Comparison of ENCODE assay signal across 1 cellular context in genomic region chr1:28518000-28518744, GRCh38.
A peak's percentile ranks its signal among the peaks of the same experiment; 100 is the strongest.
TF ChIP-seq lines count a peak whose summit lies in the region.

No MANE protein-coding gene starts in this region.

TF ChIP-seq in HepG2, 621 proteins besides CTCF, POLR2A, EP300 and RAD21 (continued from another document and continues in another):
- TF ChIP-seq FUBP1 (CRISPR knock-in tag; IDR thresholded peaks at IDR 0.05; ENCODE audit: borderline replicate concordance) (no peak), ZNF274 (CRISPR knock-in tag; IDR thresholded peaks at IDR 0.05) (no peak), ZNF3 (CRISPR knock-in tag; IDR thresholded peaks at IDR 0.05) (no peak), TAF15 (IDR thresholded peaks at IDR 0.05; ENCODE audit: low read depth, low read length, poor library complexity, severe bottlenecking) (no peak), SP1 (IDR thresholded peaks at IDR 0.05) (no peak), SP1 (CRISPR knock-in tag; IDR thresholded peaks at IDR 0.05) (no peak), ZNF10 (CRISPR knock-in tag; IDR thresholded peaks at IDR 0.05; ENCODE audit: borderline replicate concordance, low read depth) (no peak), ZNF607 (CRISPR knock-in tag; IDR thresholded peaks at IDR 0.05; ENCODE audit: borderline replicate concordance) (0 out of 2 replicates have a peak, but pooled peaks have one; percentile 53), NR2F6 (IDR thresholded peaks at IDR 0.05) (no peak), NR2F6 (CRISPR knock-in tag; IDR thresholded peaks at IDR 0.05) (no peak; the same call in 1 of the 2 replicates), NKX3-1 (CRISPR knock-in tag; IDR thresholded peaks at IDR 0.05) (no peak), DPF2 (CRISPR knock-in tag; IDR thresholded peaks at IDR 0.05; ENCODE audit: borderline replicate concordance, low read depth) (no peak), ZNF362 (CRISPR knock-in tag; IDR thresholded peaks at IDR 0.05; ENCODE audit: borderline replicate concordance) (no peak), PPARG (CRISPR knock-in tag; conservative IDR thresholded peaks at IDR 0.05) (peak; percentile 47; the same call in 1 of the 2 replicates), MAFF (IDR thresholded peaks at IDR 0.05; ENCODE audit: low read depth, low read length) (no peak), ZNF468 (CRISPR knock-in tag; IDR thresholded peaks at IDR 0.05) (no peak; the same call in 1 of the 2 replicates), TERF1 (CRISPR knock-in tag; IDR thresholded peaks at IDR 0.05) (no peak), ZNF557 (CRISPR knock-in tag; IDR thresholded peaks at IDR 0.05) (no peak; the same call in 1 of the 2 replicates), REPIN1 (CRISPR knock-in tag; IDR thresholded peaks at IDR 0.05; ENCODE audit: borderline replicate concordance, low read depth) (peak; percentile 53), ASH2L (IDR thresholded peaks at IDR 0.05; ENCODE audit: insufficient read length, low read depth, low read length) (no peak), ZNF225 (CRISPR knock-in tag; IDR thresholded peaks at IDR 0.05) (no peak), HNF1B (CRISPR knock-in tag; IDR thresholded peaks at IDR 0.05) (peak; percentile 50; the same call in 1 of the 2 replicates), TARDBP (CRISPR knock-in tag; IDR thresholded peaks at IDR 0.05) (no peak), ZEB1 (IDR thresholded peaks at IDR 0.05; ENCODE audit: insufficient replicate concordance, low read depth) (no peak), NPAS2 (CRISPR knock-in tag; IDR thresholded peaks at IDR 0.05; ENCODE audit: borderline replicate concordance) (no peak), PHB2 (IDR thresholded peaks at IDR 0.05; ENCODE audit: partially characterized antibody) (no peak), IRF9 (CRISPR knock-in tag; IDR thresholded peaks at IDR 0.05; ENCODE audit: borderline replicate concordance) (no peak; the same call in 1 of the 2 replicates), ZNF512 (CRISPR knock-in tag; IDR thresholded peaks at IDR 0.05) (no peak), PREB (CRISPR knock-in tag; IDR thresholded peaks at IDR 0.05) (no peak), ZNF350 (CRISPR knock-in tag; IDR thresholded peaks at IDR 0.05; ENCODE audit: borderline replicate concordance, low read depth) (no peak), RFX5 (IDR thresholded peaks at IDR 0.05; ENCODE audit: low read depth, low read length) (no peak), ZBTB20 (CRISPR knock-in tag; IDR thresholded peaks at IDR 0.05; ENCODE audit: borderline replicate concordance, low read depth) (no peak), ZNF589 (CRISPR knock-in tag; conservative IDR thresholded peaks at IDR 0.05) (0 out of 2 replicates have a peak, but pooled peaks have one; percentile 55), ZXDC (CRISPR knock-in tag; IDR thresholded peaks at IDR 0.05) (no peak), E2F5 (CRISPR knock-in tag; conservative IDR thresholded peaks at IDR 0.05) (peak; percentile 87; the same call in 1 of the 2 replicates), ZNF441 (CRISPR knock-in tag; IDR thresholded peaks at IDR 0.05; ENCODE audit: borderline replicate concordance) (no peak), ELK4 (CRISPR knock-in tag; IDR thresholded peaks at IDR 0.05; ENCODE audit: borderline replicate concordance) (no peak), KDM1A (CRISPR knock-in tag; IDR thresholded peaks at IDR 0.05) (no peak), ZNF20 (CRISPR knock-in tag; IDR thresholded peaks at IDR 0.05) (no peak), ZNF44 (CRISPR knock-in tag; IDR thresholded peaks at IDR 0.05) (no peak), HOXA5 (CRISPR knock-in tag; IDR thresholded peaks at IDR 0.05) (peak; percentile 32; the same call in 1 of the 2 replicates), ZNF616 (CRISPR knock-in tag; IDR thresholded peaks at IDR 0.05; ENCODE audit: low read depth) (peak; percentile 66), PBX3 (CRISPR knock-in tag; IDR thresholded peaks at IDR 0.05; ENCODE audit: borderline replicate concordance) (no peak), HNF4A (CRISPR knock-in tag; IDR thresholded peaks at IDR 0.05) (no peak), ZFP91 (CRISPR knock-in tag; IDR thresholded peaks at IDR 0.05; ENCODE audit: borderline replicate concordance) (peak; percentile 73), ZNF253 (CRISPR knock-in tag; IDR thresholded peaks at IDR 0.05; ENCODE audit: borderline replicate concordance) (no peak), ZSCAN30 (CRISPR knock-in tag; IDR thresholded peaks at IDR 0.05) (no peak), CCAR2 (optimal IDR thresholded peaks at IDR 0.05; ENCODE audit: low read depth, low read length) (peak; percentile 58), GFI1 (CRISPR knock-in tag; IDR thresholded peaks at IDR 0.05; ENCODE audit: borderline replicate concordance) (no peak; the same call in 1 of the 2 replicates), ZFP41 (CRISPR knock-in tag; IDR thresholded peaks at IDR 0.05; ENCODE audit: borderline replicate concordance) (no peak)
